ENCODE assay signal across 8 cellular contexts in genomic region chr6:157981132-157981394, GRCh38. TPM values are rescaled to one million over a fixed set of nuclear protein-coding genes. Genes with fewer than 3 reads are reported as not detected.
A peak's percentile ranks its signal among the peaks of the same experiment; 100 is the strongest.
DNase-seq lines count a peak whose midpoint lies in the region; ATAC-seq, FAIRE-seq and TF ChIP-seq lines count a peak whose summit lies in the region.

No MANE protein-coding gene starts in this region.

- BruUV-seq in MCF 10A (replicated peaks; lab: Mats Ljungman, UMichigan): no TSS peak

- intact Hi-C loops in MCF 10A (cut with micrococcal nuclease) (loop anchor here (1.0 to 5.0 kb wide), 2 partner anchors 91 to 161 kb away; no protein-coding TSS in a partner anchor), mucosa of descending colon (cut with DNase I, micrococcal nuclease) (no loop called here)

- DNase-seq in MCF 10A (ENCODE audit: unreplicated experiment): no peak
- peak in 2 of 3 donors; percentile 63 to 81 for DNase-seq in mucosa of descending colon
- DNase-seq in DMS114 treated with DMSO at 0.1 percent for 48 hours (lab: John Stamatoyannopoulos, UW; ENCODE audit: unreplicated experiment): no peak
- no peak for DNase-seq in C1 segment of cervical spinal cord (lab: John Stamatoyannopoulos, UW)
- DNase-seq in GDM1 (lab: John Stamatoyannopoulos, UW): no peak
- DNase-seq in H54 (ENCODE audit: insufficient read length, low spot score): no peak

- no peaks in the 10 kb centered on the region for H3K4me1 Mint-ChIP-seq in MCF 10A (ENCODE audit: insufficient read depth, unreplicated experiment)

- FAIRE-seq in H54 (lab: Jason Lieb, UNC): no peak

- no peaks in the 10 kb centered on the region for H3K36me3 Mint-ChIP-seq in MCF 10A (ENCODE audit: insufficient read depth, unreplicated experiment)

- no peaks in the 10 kb centered on the region for H3K36me3 ChIP-seq in mucosa of descending colon (ENCODE audit: low read depth)

- POLR2A ChIA-PET in MCF 10A (lab: Yijun Ruan, JAX): interaction anchor here (0.8 to 1.1 kb wide), 2 partner anchors 14 to 68 kb away, joined by 3 read pairs; no protein-coding TSS in a partner anchor

- TF ChIP-seq POLR2A in H54 (IDR thresholded peaks at IDR 0.05; ENCODE audit: low read depth, low read length): no peak

- peak overlapping the region; percentile 94 for H3K4me3 ChIP-seq in mucosa of descending colon

- no peaks in the 10 kb centered on the region for H3K9me3 ChIP-seq in mucosa of descending colon

- H3K9me3 Mint-ChIP-seq in MCF 10A (ENCODE audit: unreplicated experiment): no peaks in the 10 kb centered on the region

- H3K27ac Mint-ChIP-seq in MCF 10A (ENCODE audit: low read depth, unreplicated experiment): peak overlapping the region; percentile 11

- peak; percentile 14 for ATAC-seq in GM18868 (IDR thresholded peaks at IDR 0.05; ENCODE audit: unreplicated experiment)
- peak; percentile 24 for ATAC-seq in HG03342 (IDR thresholded peaks at IDR 0.05; ENCODE audit: unreplicated experiment)
- no peak for ATAC-seq in mucosa of descending colon

- CTCF ChIA-PET in MCF 10A (lab: Yijun Ruan, JAX): interaction anchor here (0.6 kb wide), 1 partner anchor 67 kb away, joined by 3 read pairs; no protein-coding TSS in a partner anchor

- peak overlapping the region; percentile 72 for H3K4me3 Mint-ChIP-seq in MCF 10A (ENCODE audit: unreplicated experiment)

- H3K27me3 Mint-ChIP-seq in MCF 10A (ENCODE audit: insufficient read depth, unreplicated experiment): no peaks in the 10 kb centered on the region

- peaks cover 6% of the 10 kb centered on the region for H3K4me1 ChIP-seq in mucosa of descending colon (ENCODE audit: low read depth)

- TF ChIP-seq CTCF in MCF 10A (IDR thresholded peaks at IDR 0.05; ENCODE audit: unreplicated experiment) (no peak), mucosa of descending colon (IDR thresholded peaks at IDR 0.05) (no peak)

RNA-seq across cellular contexts. Expression of gene SYNJ2, which starts 0.6 kb away (rescaled TPM):
- total RNA-seq in MCF 10A (2022) (8.9 and 10.3 TPM in 2 replicates), mucosa of descending colon (10 to 100 TPM; 28.3 to 45.9 (median 39.6) TPM)

Comparison
In these comparisons a context has a peak if more than half of its experiments do, and no peak if none do; other contexts are left out.
1. DNase-seq: peak in mucosa of descending colon (2 of 3); none in MCF 10A (single experiment), DMS114 treated with DMSO at 0.1 percent for 48 hours (single experiment), C1 segment of cervical spinal cord (0 of 14), GDM1 (single experiment) and H54 (single experiment).